8 cellular contexts compared by ENCODE assay signal in genomic region chr2:189783927-189784867, GRCh38. TPM values are rescaled to one million over a fixed set of nuclear protein-coding genes. Genes with fewer than 3 reads are reported as not detected.
A peak's percentile ranks its signal among the peaks of the same experiment; 100 is the strongest.
DNase-seq lines count a peak whose midpoint lies in the region; ATAC-seq and TF ChIP-seq lines count a peak whose summit lies in the region.

ORMDL1 (minus strand) TSS chr2:189784339; CDS start chr2:189782595, 1,744 bp downstream.
PMS1 (plus strand) TSS chr2:189784450; CDS start chr2:189791810, 7,360 bp downstream.

- H3K27ac Mint-ChIP-seq in H9, result peak within 1 kb of the TSS; percentile 89 to 97 (median 96)
- peak within 1 kb of the TSS; percentile 96 to 97 for H3K27ac Mint-ChIP-seq in natural killer cell

- TF ChIP-seq POLR2A in Raji (IDR thresholded peaks at IDR 0.05; ENCODE audit: insufficient read depth, low read depth, low read length), result peak; percentile 98

- H3K36me3 ChIP-seq in ES-I3 (ENCODE audit: insufficient read depth, low read length), result 0 out of 2 replicates have a peak, but pooled peaks cover 4% of the 10 kb centered on the region

- no peak within 1 kb of the TSS for H2BK5ac ChIP-seq in H9 (ENCODE audit: insufficient read length, low read length)

- intact Hi-C loops in natural killer cell (cut with micrococcal nuclease), result loop anchor here (1.0 to 10.0 kb wide), 7 partner anchors 22 to 1098 kb away; partner anchors contain the start of genes ASNSD1, GLS, MFSD6 and NEMP2

- no peak within 1 kb of the TSS for H2AK5ac ChIP-seq in H9 (ENCODE audit: insufficient read length, low read length)

- H4K20me1 ChIP-seq in H9 (ENCODE audit: control insufficient read depth, insufficient read depth, insufficient read length), result no peaks in the 10 kb centered on the region

- no CpG with 5 or more reads among the region's 96 CpGs for WGBS in H9 (ENCODE audit: extremely low coverage, insufficient read length, low lambda C conversion rate)

- H4K91ac ChIP-seq in H9 (ENCODE audit: insufficient read length, low read depth, low read length), result no peak within 1 kb of the TSS

- peak within 1 kb of the TSS; percentile 37 for H3K27ac ChIP-seq in H9 (ENCODE audit: insufficient read length, low read depth, low read length)

- no peak within 1 kb of the TSS for H2BK20ac ChIP-seq in H9 (ENCODE audit: low read depth, low read length, poor library complexity, severe bottlenecking)

- H2BK12ac ChIP-seq in H9 (ENCODE audit: insufficient read length, low read depth, low read length), result no peak within 1 kb of the TSS

- H3K9ac ChIP-seq in ES-I3 (ENCODE audit: low read depth, low read length) (peak within 1 kb of the TSS; percentile 81), H9 (ENCODE audit: extremely low read depth, insufficient read length, low read length) (peak within 1 kb of the TSS; percentile 90)

- H4K8ac ChIP-seq in H9 (replicated peaks; ENCODE audit: insufficient read length, low read depth, low read length), result no peak within 1 kb of the TSS

- H2BK15ac ChIP-seq in H9 (ENCODE audit: low read depth, low read length), result no peak within 1 kb of the TSS

- no peak within 1 kb of the TSS for H3K23ac ChIP-seq in H9 (ENCODE audit: insufficient read length, low read depth, low read length)

- peak within 1 kb of the TSS; percentile 37 for H4K5ac ChIP-seq in H9 (ENCODE audit: insufficient read length, low read depth, low read length)

- peak; percentile 95 for DNase-seq in H9
- DNase-seq in M059J (ENCODE audit: low read depth), result peak; percentile 90
- peak; percentile 92 for DNase-seq in activated T-helper 9 cell treated with anti-CD3 and anti-CD28 coated beads, Interleukin-2, amount 50 U/mL, for 16 hours (ENCODE audit: low read depth)
- DNase-seq in fibroblast of peridontal ligament (ENCODE audit: extremely low read depth), result peak; percentile 94
- peak; percentile 97 for DNase-seq in natural killer cell
- peak; percentile 88 to 97 (median 92) for DNase-seq in stimulated activated naive CD4-positive, alpha-beta T cell (lab: John Stamatoyannopoulos, UW)

- ATAC-seq in natural killer cell, result peak; percentile 85 to 97 (median 87)

- H3K36me3 Mint-ChIP-seq in H9 (ENCODE audit: insufficient read depth in 1 of 3, low read depth in 3 of 3), result peaks cover 26 to 53% (median 49%) of the 10 kb centered on the region in 3 experiments
- H3K36me3 Mint-ChIP-seq in natural killer cell, result no peaks in the 10 kb centered on the region

- no peak within 1 kb of the TSS for H3T11ph ChIP-seq in H9 (ENCODE audit: low read length)

- H3K27me3 Mint-ChIP-seq in H9 (ENCODE audit: low read depth) (no peaks in the 10 kb centered on the region), natural killer cell (ENCODE audit: low read depth in 2 of 2) (no peaks in the 10 kb centered on the region)

- H3K9me3 ChIP-seq in ES-I3 (ENCODE audit: control insufficient read depth, insufficient read depth, low read length) (no peaks in the 10 kb centered on the region), H9 (ENCODE audit: control insufficient read depth, low read depth, low read length) (no peaks in the 10 kb centered on the region)

- peaks cover 9% of the 10 kb centered on the region for H3K23me2 ChIP-seq in H9 (ENCODE audit: insufficient read length, low read depth, low read length, poor library complexity, severe bottlenecking)

- H3K18ac ChIP-seq in H9 (ENCODE audit: insufficient read length, low read depth, low read length), result peak within 1 kb of the TSS; percentile 94

- H3K4me1 Mint-ChIP-seq in H9 (peaks cover 19 to 25% of the 10 kb centered on the region in 2 experiments), natural killer cell (peaks cover 42 to 58% of the 10 kb centered on the region in 2 donors)

- H3K14ac ChIP-seq in H9 (ENCODE audit: insufficient read depth, low read length), result peak within 1 kb of the TSS; percentile 99

- TF ChIP-seq CTCF in H9 (conservative IDR thresholded peaks at IDR 0.05) (no peak), natural killer cell (IDR thresholded peaks at IDR 0.05) (no peak)

- no peak within 1 kb of the TSS for H3K56ac ChIP-seq in H9 (ENCODE audit: insufficient read length, low read depth, low read length)

- no peak within 1 kb of the TSS for H2BK120ac ChIP-seq in H9 (ENCODE audit: low read depth, low read length, poor library complexity, severe bottlenecking)

- no peak within 1 kb of the TSS for H2AFZ ChIP-seq in H9 (ENCODE audit: low read length)

- H3K4ac ChIP-seq in H9 (ENCODE audit: low read depth, low read length), result no peak within 1 kb of the TSS

- peaks cover 25% of the 10 kb centered on the region for H3K79me2 ChIP-seq in H9 (ENCODE audit: insufficient read depth, low read length)

- H3K4me2 ChIP-seq in H9 (ENCODE audit: insufficient read depth, insufficient read length, low read length), result peak within 1 kb of the TSS; percentile 63

- H3K9me3 Mint-ChIP-seq in H9 (no peaks in the 10 kb centered on the region), natural killer cell (no peaks in the 10 kb centered on the region)

- H3K27me3 ChIP-seq in H9 (ENCODE audit: insufficient read depth, low read length), result no peaks in the 10 kb centered on the region

- H3K79me1 ChIP-seq in H9 (ENCODE audit: insufficient read depth, low read depth, low read length, poor library complexity, severe bottlenecking), result peaks cover 7% of the 10 kb centered on the region

- H3K4me1 ChIP-seq in ES-I3 (ENCODE audit: insufficient read depth, low read length) (no peaks in the 10 kb centered on the region), H9 (ENCODE audit: insufficient read depth, low read length) (no peaks in the 10 kb centered on the region; the same call in 1 of the 2 replicates)

- H3K4me3 Mint-ChIP-seq in H9 (peak within 1 kb of the TSS; percentile 88 to 90), natural killer cell (peak within 1 kb of the TSS; percentile 92)

RNA-seq across cellular contexts. Expression of gene ORMDL1, which starts in this region (rescaled TPM):
- 56.4 and 59.7 TPM in 2 replicates for total RNA-seq in H9 (2021)
- 76.3 and 81.1 TPM in 2 replicates for total RNA-seq in M059J (2014; rRNA removed; shearing (Covaris generic))
- total RNA-seq in natural killer cell, result 100 to 1,000 TPM in 2 of 3 donors, 10 to 100 TPM in 1; 83.1 to 103 (median 101) TPM

RNA-seq across cellular contexts. Expression of gene PMS1, which starts in this region (rescaled TPM):
- 41.7 and 47.2 TPM in 2 replicates for total RNA-seq in H9 (2021)
- 17.5 and 22.8 TPM in 2 replicates for total RNA-seq in M059J (2014; rRNA removed; shearing (Covaris generic))
- 10 to 100 TPM; 28.9 to 32.3 (median 29.1) TPM for total RNA-seq in natural killer cell

Comparison
In these comparisons a context has a peak if more than half of its experiments do, and no peak if none do; other contexts are left out.
1. Peak in every context shown above with its lines: DNase-seq, ATAC-seq and H3K27ac ChIP-seq.